ENCODE assay signal across 1 cellular context in the genomic region with DNA sequence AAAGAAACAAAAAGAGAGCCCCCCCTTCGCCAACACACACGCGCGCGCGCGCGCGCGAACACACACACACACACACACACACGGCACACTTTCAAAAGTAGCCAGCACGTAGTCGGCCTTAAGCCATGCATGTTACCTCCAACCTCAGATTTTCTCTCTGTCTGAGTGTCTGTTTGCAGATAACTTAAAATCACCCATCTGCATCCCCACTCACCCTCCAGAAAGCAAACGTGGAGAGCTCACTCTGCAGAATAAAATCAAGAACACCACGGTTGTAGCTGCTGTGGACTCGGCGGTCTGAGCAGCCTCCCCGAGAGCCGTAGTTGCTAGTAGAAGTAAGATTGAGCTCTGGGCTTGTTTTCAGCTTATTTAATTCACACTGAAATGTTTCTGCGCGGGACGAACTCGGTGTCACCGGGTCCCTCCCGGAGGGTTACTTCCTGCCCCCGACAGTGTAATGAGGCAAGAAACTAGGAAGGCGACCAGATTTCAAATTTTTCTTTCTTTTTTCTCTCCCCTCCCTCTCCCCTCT.
TF ChIP-seq lines count a peak whose summit lies in the region.

No MANE protein-coding gene starts in this region.

TF ChIP-seq in SK-N-SH treated with all-trans-retinoic acid at 6 μM for 48 hours, 23 proteins besides CTCF, POLR2A, EP300 and RAD21 (continued from another document):
- TF ChIP-seq, protein P1, sequence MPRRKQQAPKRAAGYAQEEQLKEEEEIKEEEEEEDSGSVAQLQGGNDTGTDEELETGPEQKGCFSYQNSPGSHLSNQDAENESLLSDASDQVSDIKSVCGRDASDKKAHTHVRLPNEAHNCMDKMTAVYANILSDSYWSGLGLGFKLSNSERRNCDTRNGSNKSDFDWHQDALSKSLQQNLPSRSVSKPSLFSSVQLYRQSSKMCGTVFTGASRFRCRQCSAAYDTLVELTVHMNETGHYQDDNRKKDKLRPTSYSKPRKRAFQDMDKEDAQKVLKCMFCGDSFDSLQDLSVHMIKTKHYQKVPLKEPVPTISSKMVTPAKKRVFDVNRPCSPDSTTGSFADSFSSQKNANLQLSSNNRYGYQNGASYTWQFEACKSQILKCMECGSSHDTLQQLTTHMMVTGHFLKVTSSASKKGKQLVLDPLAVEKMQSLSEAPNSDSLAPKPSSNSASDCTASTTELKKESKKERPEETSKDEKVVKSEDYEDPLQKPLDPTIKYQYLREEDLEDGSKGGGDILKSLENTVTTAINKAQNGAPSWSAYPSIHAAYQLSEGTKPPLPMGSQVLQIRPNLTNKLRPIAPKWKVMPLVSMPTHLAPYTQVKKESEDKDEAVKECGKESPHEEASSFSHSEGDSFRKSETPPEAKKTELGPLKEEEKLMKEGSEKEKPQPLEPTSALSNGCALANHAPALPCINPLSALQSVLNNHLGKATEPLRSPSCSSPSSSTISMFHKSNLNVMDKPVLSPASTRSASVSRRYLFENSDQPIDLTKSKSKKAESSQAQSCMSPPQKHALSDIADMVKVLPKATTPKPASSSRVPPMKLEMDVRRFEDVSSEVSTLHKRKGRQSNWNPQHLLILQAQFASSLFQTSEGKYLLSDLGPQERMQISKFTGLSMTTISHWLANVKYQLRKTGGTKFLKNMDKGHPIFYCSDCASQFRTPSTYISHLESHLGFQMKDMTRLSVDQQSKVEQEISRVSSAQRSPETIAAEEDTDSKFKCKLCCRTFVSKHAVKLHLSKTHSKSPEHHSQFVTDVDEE (CRISPR knock-in tag; IDR thresholded peaks at IDR 0.05): no peak
- TF ChIP-seq ZNF565 (CRISPR knock-in tag; conservative IDR thresholded peaks at IDR 0.05; ENCODE audit: low read depth) (no peak), ZFP30 (CRISPR knock-in tag; IDR thresholded peaks at IDR 0.05) (no peak)
